In the genomic region with DNA sequence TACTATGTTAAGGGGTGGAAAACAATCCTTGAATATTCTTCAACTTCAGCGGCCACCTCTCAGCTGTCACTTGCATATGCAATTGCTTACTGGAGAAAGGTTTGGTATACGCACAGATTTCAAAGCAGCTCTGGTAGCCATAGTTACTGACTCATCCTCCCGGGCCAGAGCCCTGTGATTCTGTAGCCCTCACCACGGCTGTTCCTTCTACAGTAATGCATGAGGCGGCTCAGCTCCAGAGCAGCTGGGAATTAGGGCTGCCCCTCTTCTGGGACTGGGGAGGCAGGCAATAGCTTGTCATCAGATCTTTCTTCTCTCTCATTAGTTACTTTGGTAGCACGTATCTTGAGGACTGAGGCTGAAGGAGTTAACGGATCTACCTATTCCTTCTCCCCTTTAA, we compare ENCODE assay signal across 17 cellular contexts. TPM values are rescaled to one million over a fixed set of nuclear protein-coding genes. Genes with fewer than 3 reads are reported as not detected.
DNase-seq lines count a peak whose midpoint lies in the region; TF ChIP-seq lines count a peak whose summit lies in the region.
"Had no signal": no experiment of that assay in that cellular context is flagged by ENCODE, and none has a peak within 500 bp of the region (broad histone marks: within the 10 kb centered on the region; RNA-seq: fewer than 3 reads in every experiment).

No MANE protein-coding gene starts in this region.

- DNase-seq in NCI-H82 (lab: John Stamatoyannopoulos, UW), result peak; percentile 21
- no peak for DNase-seq in NCI-H82 treated with DMSO at 0.1 percent for 48 hours (lab: John Stamatoyannopoulos, UW; ENCODE audit: unreplicated experiment)
- DNase-seq in astrocyte of the spinal cord (ENCODE audit: low read depth, low spot score), result peak; percentile 53
- DNase-seq in islet precursor cell, result peak; percentile 75
- DNase-seq in type B pancreatic cell (ENCODE audit: extremely low spot score, unreplicated experiment), result no peak
- DNase-seq in NCI-H69 (lab: John Stamatoyannopoulos, UW), result no peak
- no peak for DNase-seq in MM.1S
- no peak for DNase-seq in NOMO-1 (lab: John Stamatoyannopoulos, UW; ENCODE audit: unreplicated experiment in 2 of 2)
- DNase-seq: activated CD4-positive, alpha-beta T cell treated with anti-CD3 and anti-CD28 coated beads for 4 hours; MG63; NCI-H510A; T-helper 17 cell; testis had no signal

- TF ChIP-seq CTCF in astrocyte of the spinal cord (IDR thresholded peaks at IDR 0.05; ENCODE audit: low read depth, low read length) (no peak), type B pancreatic cell (conservative IDR thresholded peaks at IDR 0.05) (no peak), MM.1S (IDR thresholded peaks at IDR 0.05; ENCODE audit: low read length) (no peak)

- no peaks in the 10 kb centered on the region for H3K4me1 ChIP-seq in MM.1S (ENCODE audit: low read length)
- H3K4me1 ChIP-seq: prostate gland, testis had no signal

- no peaks in the 10 kb centered on the region for H3K27me3 ChIP-seq in MM.1S (replicated peaks; ENCODE audit: insufficient read depth, low read length)
- H3K27me3 ChIP-seq: MG63, testis had no signal

- H3K27ac ChIP-seq in MM.1S (ENCODE audit: low read length), result no peak overlapping the region
- H3K27ac ChIP-seq: prostate gland, RWPE1, testis had no signal

- H3K36me3 Mint-ChIP-seq in type B pancreatic cell, result peaks cover 17% of the 10 kb centered on the region

- no peaks in the 10 kb centered on the region for H3F3A ChIP-seq in MM.1S (ENCODE audit: insufficient read depth, low read length)

- no peak overlapping the region for H3K4me2 ChIP-seq in MM.1S (ENCODE audit: low read depth, low read length)

- H3K27ac Mint-ChIP-seq in type B pancreatic cell, result peak overlapping the region; percentile 27
- H3K27ac Mint-ChIP-seq: dendritic cell treated with granulocyte-macrophage colony-stimulating factor and Interleukin-4, amounts not matched to agents 40 ng/mL and 50 ng/mL, for 4 days; mesothelial cell of epicardium; T-helper 17 cell had no signal

- H3K9ac ChIP-seq in MM.1S (ENCODE audit: low read length), result no peak overlapping the region

- H3K79me2 ChIP-seq in MM.1S (ENCODE audit: low read length), result no peaks in the 10 kb centered on the region

- H3K4me3 Mint-ChIP-seq in type B pancreatic cell, result no peak overlapping the region
- H3K4me3 Mint-ChIP-seq: dendritic cell treated with granulocyte-macrophage colony-stimulating factor and Interleukin-4, amounts not matched to agents 40 ng/mL and 50 ng/mL, for 4 days; mesothelial cell of epicardium; T-helper 17 cell had no signal

- H3K9me3 Mint-ChIP-seq in type B pancreatic cell, result no peaks in the 10 kb centered on the region
- H3K9me3 Mint-ChIP-seq: dendritic cell treated with granulocyte-macrophage colony-stimulating factor and Interleukin-4, amounts not matched to agents 40 ng/mL and 50 ng/mL, for 4 days; mesothelial cell of epicardium had no signal

- H2AFZ ChIP-seq in MM.1S (ENCODE audit: low read length), result no peak overlapping the region

- H3K4me3 ChIP-seq in astrocyte of the spinal cord (ENCODE audit: low read depth, low read length) (no peak overlapping the region), MM.1S (ENCODE audit: low read length) (no peak overlapping the region)
- H3K4me3 ChIP-seq: MG63, prostate gland, testis had no signal

- no peaks in the 10 kb centered on the region for H3K36me3 ChIP-seq in MM.1S (replicated peaks; ENCODE audit: insufficient read depth, low read length)
- H3K36me3 ChIP-seq: prostate gland had no signal

- no peaks in the 10 kb centered on the region for H3K9me2 ChIP-seq in MM.1S (replicated peaks; ENCODE audit: insufficient read depth, low read length)

- peaks cover 10% of the 10 kb centered on the region for H3K4me1 Mint-ChIP-seq in type B pancreatic cell (ENCODE audit: unreplicated experiment)
- H3K4me1 Mint-ChIP-seq: T-helper 17 cell had no signal

- no peaks in the 10 kb centered on the region for H3K9me3 ChIP-seq in MM.1S (replicated peaks; ENCODE audit: insufficient read depth, low read length)
- H3K9me3 ChIP-seq: MG63, prostate gland, testis had no signal

- no peaks in the 10 kb centered on the region for H3K27me3 Mint-ChIP-seq in type B pancreatic cell
- H3K27me3 Mint-ChIP-seq: dendritic cell treated with granulocyte-macrophage colony-stimulating factor and Interleukin-4, amounts not matched to agents 40 ng/mL and 50 ng/mL, for 4 days had no signal

- no peaks in the 10 kb centered on the region for H4K20me1 ChIP-seq in MM.1S (ENCODE audit: insufficient read depth, low read length)

- in situ Hi-C loops in astrocyte of the spinal cord (cut with HindIII; ENCODE audit: low sequenced_read_pairs), result no loop called here

RNA-seq across cellular contexts. Expression of gene ETV5, which starts 54.9 kb away (rescaled TPM):
- total RNA-seq in type B pancreatic cell (ENCODE audit: low replicate concordance), result 26.4 and 42.2 TPM in 2 replicates

Comparison
In these comparisons a context has a peak if more than half of its experiments do, and no peak if none do; other contexts are left out.
1. DNase-seq: peak in NCI-H82 (single experiment), astrocyte of the spinal cord (single experiment) and islet precursor cell (single experiment); none in NCI-H82 treated with DMSO at 0.1 percent for 48 hours (single experiment), type B pancreatic cell (single experiment), NCI-H69 (single experiment), MM.1S (single experiment) and NOMO-1 (0 of 2).